In the genomic region with DNA sequence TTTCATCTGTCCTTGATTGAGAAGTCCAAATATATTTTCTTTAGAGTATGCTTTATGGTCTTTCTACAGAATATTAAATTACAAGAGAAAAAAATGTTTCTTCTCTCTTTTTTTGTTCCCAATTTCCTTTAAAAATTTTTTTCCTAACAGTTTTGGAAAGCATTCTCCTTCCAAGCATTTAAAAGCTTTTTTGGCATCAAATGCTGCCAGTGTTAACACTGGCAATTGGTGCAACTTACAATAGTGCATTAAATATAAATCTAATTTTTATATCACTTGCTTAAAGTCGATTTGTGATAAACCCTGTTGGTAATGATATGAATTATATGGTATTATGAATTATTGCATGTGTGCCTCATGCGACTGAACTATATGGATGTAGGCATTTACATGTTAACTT, we compare ENCODE assay signal across 15 cellular contexts.
A peak's percentile ranks its signal among the peaks of the same experiment; 100 is the strongest.
DNase-seq lines count a peak whose midpoint lies in the region; ATAC-seq and TF ChIP-seq lines count a peak whose summit lies in the region.
"Had no signal": no experiment of that assay in that cellular context is flagged by ENCODE, and none has a peak within 500 bp of the region (broad histone marks: within the 10 kb centered on the region; RNA-seq: fewer than 3 reads in every experiment).

No MANE protein-coding gene starts in this region.

- no peaks in the 10 kb centered on the region for H3K27me3 ChIP-seq in liver (ENCODE audit: control insufficient read depth in 4 of 4, insufficient read depth in 4 of 4, low read length in 3 of 4)

- H3K27ac ChIP-seq in liver (ENCODE audit: low read depth in 1 of 2, low read length in 2 of 2), result peak overlapping the region; percentile 51 to 68

- 65% methylated on average over 2 of the region's 2 CpGs for WGBS in liver

- TF ChIP-seq RAD21 in liver (IDR thresholded peaks at IDR 0.05), result no peak

- peak overlapping the region in 1 of 2 donors; percentile 40 for H3K9ac ChIP-seq in liver (ENCODE audit: low read depth in 1 of 2, low read length in 2 of 2)

- peak; percentile 40 for ATAC-seq in SK-N-SH treated with all-trans-retinoic acid at 6 μM for 48 hours
- ATAC-seq: GM12878 had no signal

- TF ChIP-seq CTCF in liver (IDR thresholded peaks at IDR 0.05; ENCODE audit: low read depth, low read length, missing input control), result no peak

- H3K9me3 ChIP-seq in liver (ENCODE audit: control insufficient read depth in 4 of 4, low read length in 3 of 4), result no peaks in the 10 kb centered on the region

- H3K4me3 ChIP-seq in liver (ENCODE audit: low read depth in 1 of 3, low read length in 3 of 3), result no peak overlapping the region
- H3K4me3 ChIP-seq: GM12878 had no signal

- DNase-seq in NCI-H1092 treated with DMSO at 0.1 percent for 48 hours (lab: John Stamatoyannopoulos, UW), result peak; percentile 14
- DNase-seq in NCI-H1092 (lab: John Stamatoyannopoulos, UW), result no peak
- no peak for DNase-seq in T-helper 2 cell
- DNase-seq in ecto neural progenitor cell (ENCODE audit: low spot score), result no peak
- no peak for DNase-seq in stimulated activated CD4-positive, alpha-beta T cell treated with anti-CD3 and anti-CD28 coated beads, Interleukin-15, amount 100 ng/mL, for 24 hours
- DNase-seq: 8988T; C1 segment of cervical spinal cord; Calu3; CD4-positive, alpha-beta T cell; DMS 273 treated with DMSO at 0.1 percent for 48 hours; GOT3; H9 had no signal

- peaks cover 1 to 52% (median 35%) of the 10 kb centered on the region in 4 donors for H3K4me1 ChIP-seq in liver (ENCODE audit: control insufficient read depth in 4 of 4, insufficient read depth in 4 of 4, low read length in 3 of 4)

- H3K36me3 ChIP-seq in liver (ENCODE audit: control insufficient read depth in 4 of 4, insufficient read depth in 3 of 4, low read depth in 1 of 4, low read length in 3 of 4), result no peaks in the 10 kb centered on the region

TF ChIP-seq in SK-N-SH treated with all-trans-retinoic acid at 6 μM for 48 hours, 23 proteins besides CTCF, POLR2A, EP300 and RAD21:
- no peak for TF ChIP-seq PATZ1 (CRISPR knock-in tag; IDR thresholded peaks at IDR 0.05; ENCODE audit: borderline replicate concordance)
- TF ChIP-seq ISL1 (CRISPR knock-in tag; IDR thresholded peaks at IDR 0.05), result peak; percentile 97

TF ChIP-seq in liver, 16 proteins besides CTCF, POLR2A, EP300 and RAD21:
- TF ChIP-seq YY1 (IDR thresholded peaks at IDR 0.05) (no peak), EGR1 (IDR thresholded peaks at IDR 0.05; ENCODE audit: low read depth in 2 of 2) (no peak)
